8 cellular contexts compared by ENCODE assay signal in genomic region chr10:100508691-100509150, GRCh38. TPM values are rescaled to one million over a fixed set of nuclear protein-coding genes. Genes with fewer than 3 reads are reported as not detected.
DNase-seq lines count a peak whose midpoint lies in the region; ATAC-seq, FAIRE-seq and TF ChIP-seq lines count a peak whose summit lies in the region.

No MANE protein-coding gene starts in this region.

- DNase-seq in CD4-positive, alpha-beta T cell: peak in 6 of 10 experiments; percentile 5 to 39 (median 34)
- no peak for DNase-seq in GM18507 (ENCODE audit: extremely low spot score, insufficient read length, low read depth)
- peak; percentile 23 for DNase-seq in NCI-H2196 (lab: John Stamatoyannopoulos, UW; ENCODE audit: unreplicated experiment)
- DNase-seq in activated T-cell treated with anti-CD3 and anti-CD28 coated beads for 4 hours: peak; percentile 32
- peak; percentile 59 for DNase-seq in foreskin melanocyte
- peak; percentile 30 to 31 for DNase-seq in stimulated activated CD4-positive, alpha-beta T cell treated with anti-CD3 and anti-CD28 coated beads, Interleukin-2, amount 100 ng/mL, for 48 hours
- no peak for DNase-seq in substantia nigra (lab: John Stamatoyannopoulos, UW)
- DNase-seq in cerebellum (ENCODE audit: low spot score): no peak

- POLR2A ChIA-PET in CD4-positive, alpha-beta T cell (lab: Charles Lee): interaction anchor here (0.5 to 3.1 kb wide), 7 partner anchors 10 to 223 kb away, joined by 3 to 25 read pairs (median 5); partner anchors contain the start of genes HIF1AN, NDUFB8 and SEC31B

- peak overlapping the region; percentile 85 for H3K27ac Mint-ChIP-seq in CD4-positive, alpha-beta T cell

- H3K27ac ChIP-seq in CD4-positive, alpha-beta T cell (ENCODE audit: low read depth, low read length): no peak overlapping the region
- H3K27ac ChIP-seq in substantia nigra (ENCODE audit: low read depth, low read length, poor library complexity, severe bottlenecking): no peak overlapping the region

- FAIRE-seq in GM18507 (lab: Jason Lieb, UNC): peak; percentile 83

- H3K4me3 Mint-ChIP-seq in CD4-positive, alpha-beta T cell: peak overlapping the region; percentile 61

- TF ChIP-seq CTCF in CD4-positive, alpha-beta T cell (IDR thresholded peaks at IDR 0.05): peak; percentile 64

- intact Hi-C loops in CD4-positive, alpha-beta T cell (cut with DNase I, micrococcal nuclease): loop anchor here (1.0 to 10.0 kb wide), 9 partner anchors 10 to 664 kb away; no protein-coding TSS in a partner anchor

- peak; percentile 47 for ATAC-seq in CD4-positive, alpha-beta T cell (ENCODE audit: poor library complexity)

- H3K27me3 Mint-ChIP-seq in CD4-positive, alpha-beta T cell: no peaks in the 10 kb centered on the region

- H3K27me3 ChIP-seq in CD4-positive, alpha-beta T cell (ENCODE audit: control insufficient read depth, insufficient read depth, low read length): no peaks in the 10 kb centered on the region

- H3K4me1 Mint-ChIP-seq in CD4-positive, alpha-beta T cell (ENCODE audit: low read depth): peaks cover 53% of the 10 kb centered on the region

- CTCF ChIA-PET in CD4-positive, alpha-beta T cell (lab: Charles Lee): interaction anchor here (0.8 to 6.8 kb wide), 16 partner anchors 10 to 170 kb away, joined by 3 to 67 read pairs (median 4); partner anchors contain the start of genes HIF1AN and SCD

- H3K9me3 ChIP-seq in CD4-positive, alpha-beta T cell (ENCODE audit: control insufficient read depth, low read length): no peaks in the 10 kb centered on the region

- peaks cover 50% of the 10 kb centered on the region for H3K36me3 Mint-ChIP-seq in CD4-positive, alpha-beta T cell (ENCODE audit: low read depth)

- H3K9me3 Mint-ChIP-seq in CD4-positive, alpha-beta T cell: no peaks in the 10 kb centered on the region

RNA-seq across cellular contexts. Expression of gene SEC31B, which starts 10.9 kb away (rescaled TPM):
- total RNA-seq in CD4-positive, alpha-beta T cell: 10 to 100 TPM; 49.2 to 52.1 TPM
- total RNA-seq in cerebellum: 10.8 TPM

RNA-seq across cellular contexts. Expression of gene NDUFB8, which starts 20.9 kb away (rescaled TPM):
- 100 to 1,000 TPM; 155 to 173 TPM for total RNA-seq in CD4-positive, alpha-beta T cell
- 123 TPM for total RNA-seq in cerebellum

RNA-seq across cellular contexts. Expression of gene HIF1AN, which starts 27.0 kb away (rescaled TPM):
- total RNA-seq in CD4-positive, alpha-beta T cell: 10 to 100 TPM; 29.7 to 30.5 TPM
- 22.0 TPM for total RNA-seq in cerebellum

RNA-seq across cellular contexts. Expression of gene WNT8B, which starts 45.9 kb away (rescaled TPM):
- not detected for total RNA-seq in CD4-positive, alpha-beta T cell
- not detected for total RNA-seq in cerebellum

Comparison
In these comparisons a context has a peak if more than half of its experiments do, and no peak if none do; other contexts are left out.
1. DNase-seq: peak in CD4-positive, alpha-beta T cell (6 of 10), NCI-H2196 (single experiment), activated T-cell treated with anti-CD3 and anti-CD28 coated beads for 4 hours (single experiment), foreskin melanocyte (single experiment) and stimulated activated CD4-positive, alpha-beta T cell treated with anti-CD3 and anti-CD28 coated beads, Interleukin-2, amount 100 ng/mL, for 48 hours (2 of 2); none in GM18507 (single experiment), substantia nigra (0 of 49) and cerebellum (single experiment).